In genomic region chr13:37889102-37889501, GRCh38 we compare ENCODE assay signal across 21 cellular contexts. TPM values are rescaled to one million over a fixed set of nuclear protein-coding genes. Genes with fewer than 3 reads are reported as not detected.
A peak's percentile ranks its signal among the peaks of the same experiment; 100 is the strongest.
DNase-seq lines count a peak whose midpoint lies in the region; ATAC-seq and TF ChIP-seq lines count a peak whose summit lies in the region.
"Had no signal": no experiment of that assay in that cellular context is flagged by ENCODE, and none has a peak within 500 bp of the region (broad histone marks: within the 10 kb centered on the region; RNA-seq: fewer than 3 reads in every experiment).

No MANE protein-coding gene starts in this region.

- no peaks in the 10 kb centered on the region for H3K9me3 Mint-ChIP-seq in HFFc6
- H3K9me3 Mint-ChIP-seq: dendritic cell treated with granulocyte-macrophage colony-stimulating factor and Interleukin-4, amounts not matched to agents 40 ng/mL and 50 ng/mL, for 4 days had no signal

- no peaks in the 10 kb centered on the region for H4K20me1 ChIP-seq in PC-3 (ENCODE audit: low read length)

- intact Hi-C loops in PC-3 (cut with micrococcal nuclease) (no loop called here), lower leg skin (cut with DNase I; ENCODE audit: low total_unique reads) (no loop called here), left cardiac atrium (cut with DNase I) (no loop called here)

- no peaks in the 10 kb centered on the region for H3K4me1 ChIP-seq in PC-3 (ENCODE audit: insufficient read depth, low read length)
- H3K4me1 ChIP-seq in duodenal mucosa (ENCODE audit: control insufficient read depth in 1 of 2, insufficient read depth in 2 of 2, low read length in 2 of 2), result peaks cover 0 to 18% of the 10 kb centered on the region in 2 donors
- H3K4me1 ChIP-seq in skeletal muscle satellite cell (ENCODE audit: control insufficient read depth, insufficient read depth, low read length), result peaks cover 10% of the 10 kb centered on the region
- H3K4me1 ChIP-seq: BE2C had no signal

- no peak overlapping the region for H2AFZ ChIP-seq in PC-3 (ENCODE audit: low read length)

- POLR2A ChIA-PET in PC-3 (lab: Charles Lee; ENCODE audit: unreplicated experiment), result no interaction called here

- peak overlapping the region; percentile 53; the same call in 1 of the 2 replicates for H3K27ac Mint-ChIP-seq in HFFc6
- H3K27ac Mint-ChIP-seq: dendritic cell treated with granulocyte-macrophage colony-stimulating factor and Interleukin-4, amounts not matched to agents 40 ng/mL and 50 ng/mL, for 4 days; naive B cell had no signal

- H3K4me1 Mint-ChIP-seq in HFFc6 (ENCODE audit: low read depth), result peaks cover 25% of the 10 kb centered on the region
- H3K4me1 Mint-ChIP-seq: naive B cell had no signal

- ATAC-seq in PC-3 (no peak), left cardiac atrium (no peak)

- H3K9me3 ChIP-seq in PC-3 (ENCODE audit: low read length) (no peaks in the 10 kb centered on the region), duodenal mucosa (ENCODE audit: control insufficient read depth in 1 of 2, low read length in 2 of 2) (no peaks in the 10 kb centered on the region), skeletal muscle satellite cell (replicated peaks; ENCODE audit: low read length) (no peaks in the 10 kb centered on the region)
- H3K9me3 ChIP-seq: ascending aorta, BE2C had no signal

- H3K9ac ChIP-seq in PC-3 (ENCODE audit: low read length), result no peak overlapping the region
- no peak overlapping the region for H3K9ac ChIP-seq in duodenal mucosa (ENCODE audit: low read depth in 1 of 2, low read length in 2 of 2)
- H3K9ac ChIP-seq in skeletal muscle satellite cell (ENCODE audit: low read depth, low read length), result no peak overlapping the region

- BruUV-seq in PC-3 (replicated peaks; lab: Mats Ljungman, UMichigan), result no TSS peak

- H3K27me3 ChIP-seq in PC-3 (ENCODE audit: low read length) (peaks cover 47% of the 10 kb centered on the region), duodenal mucosa (ENCODE audit: control insufficient read depth in 1 of 2, insufficient read depth in 2 of 2, low read length in 2 of 2) (no peaks in the 10 kb centered on the region), skeletal muscle satellite cell (ENCODE audit: control insufficient read depth, insufficient read depth, low read length) (no peaks in the 10 kb centered on the region)
- H3K27me3 ChIP-seq: ascending aorta, BE2C had no signal

- CTCF ChIA-PET in PC-3 (lab: Charles Lee), result no interaction called here

- peak overlapping the region; percentile 69; the same call in 1 of the 2 replicates for H3K4me3 Mint-ChIP-seq in HFFc6
- H3K4me3 Mint-ChIP-seq: dendritic cell treated with granulocyte-macrophage colony-stimulating factor and Interleukin-4, amounts not matched to agents 40 ng/mL and 50 ng/mL, for 4 days; naive B cell had no signal

- no peaks in the 10 kb centered on the region for H3K27me3 Mint-ChIP-seq in HFFc6 (ENCODE audit: insufficient read depth)
- H3K27me3 Mint-ChIP-seq: dendritic cell treated with granulocyte-macrophage colony-stimulating factor and Interleukin-4, amounts not matched to agents 40 ng/mL and 50 ng/mL, for 4 days; naive B cell had no signal

- TF ChIP-seq POLR2A in lower leg skin (IDR thresholded peaks at IDR 0.05), result no peak

- DNase-seq in HFFc6 (no peak), PC-3 (no peak), lower leg skin (ENCODE audit: low spot score in 2 of 2) (no peak), left cardiac atrium (no peak), NCI-H128 (lab: John Stamatoyannopoulos, UW; ENCODE audit: unreplicated experiment) (no peak), NCI-H1694 (lab: John Stamatoyannopoulos, UW) (no peak)
- DNase-seq: activated naive CD4-positive, alpha-beta T cell treated with Interleukin-2 at 50 U/mL for 16 hours; activated T-cell treated with anti-CD3 and anti-CD28 coated beads for 4 hours; BE2C; head of caudate nucleus; naive B cell; NCI-H2029; NCI-H446; NK-92 treated with Interleukin-12 subunit alpha and Interleukin-12 subunit beta, amount 100 ng/mL, for 24 hours; stimulated activated CD4-positive, alpha-beta T cell treated with anti-CD3 and anti-CD28 coated beads, Interleukin-4, amount 100 ng/mL, for 1 hour had no signal

- no peaks in the 10 kb centered on the region for H3K79me2 ChIP-seq in PC-3 (ENCODE audit: low read length)

- TF ChIP-seq CTCF in HFFc6 (IDR thresholded peaks at IDR 0.05), result no peak
- no peak for TF ChIP-seq CTCF in PC-3 (conservative IDR thresholded peaks at IDR 0.05; ENCODE audit: low read depth, low read length)
- TF ChIP-seq CTCF in lower leg skin (IDR thresholded peaks at IDR 0.05), result no peak

- H3K36me3 ChIP-seq in PC-3 (ENCODE audit: low read depth, low read length), result no peaks in the 10 kb centered on the region
- no peaks in the 10 kb centered on the region for H3K36me3 ChIP-seq in duodenal mucosa (ENCODE audit: control insufficient read depth in 1 of 2, insufficient read depth in 2 of 2, low read length in 2 of 2)
- no peaks in the 10 kb centered on the region for H3K36me3 ChIP-seq in skeletal muscle satellite cell (ENCODE audit: insufficient read depth, low read length)
- H3K36me3 ChIP-seq: ascending aorta, BE2C had no signal

- H3K4me2 ChIP-seq in PC-3 (ENCODE audit: low read length) (peak overlapping the region; percentile 46; the same call in 1 of the 2 replicates), skeletal muscle satellite cell (ENCODE audit: low read length) (peak overlapping the region; percentile 38)

- no peaks in the 10 kb centered on the region for H3K9me2 ChIP-seq in PC-3 (replicated peaks; ENCODE audit: low read length)

- 74 to 78% methylated on average over 2 of the region's 2 CpGs for WGBS in lower leg skin, 2 donors

- H3F3A ChIP-seq in PC-3 (ENCODE audit: low read length, unreplicated experiment), result no peaks in the 10 kb centered on the region

- H3K27ac ChIP-seq in PC-3 (ENCODE audit: low read length) (no peak overlapping the region), duodenal mucosa (ENCODE audit: low read depth, low read length) (no peak overlapping the region)
- H3K27ac ChIP-seq: ascending aorta had no signal

- H3K4me3 ChIP-seq in PC-3 (ENCODE audit: low read length) (no peak overlapping the region), duodenal mucosa (ENCODE audit: low read depth in 1 of 2, low read length in 2 of 2) (peak overlapping the region; percentile 7 to 23), skeletal muscle satellite cell (ENCODE audit: low read length) (no peak overlapping the region), lower leg skin (ENCODE audit: low read depth, poor library complexity, severe bottlenecking) (no peak overlapping the region)
- H3K4me3 ChIP-seq: lung had no signal

- H3K36me3 Mint-ChIP-seq in HFFc6 (ENCODE audit: low read depth), result no peaks in the 10 kb centered on the region
- H3K36me3 Mint-ChIP-seq: naive B cell had no signal

RNA-seq across cellular contexts. Expression of gene TRPC4, which starts 19.5 kb away (rescaled TPM):
- total RNA-seq in HFFc6 (2021; fragmentation: NEBNext Ultra II Directional; extraction: Animal tissue kit (Norgen Biotek cat#: 25700)), result 10 to 100 TPM; 14.3 to 17.5 (median 15.4) TPM
- total RNA-seq in PC-3 (2014; rRNA removed) (0.22 TPM in 1 of 2 replicates, not detected in the other), lower leg skin (under 1 TPM in 1 of 4 donors, not detected in 3; 0.39 TPM), left cardiac atrium (1 to 10 TPM; 1.3 to 1.4 TPM)
- 0.76 and 0.87 TPM in 2 replicates for total RNA-seq in skeletal muscle satellite cell (2012; rRNA removed)
- total RNA-seq: G401 had no signal

Comparison
In these comparisons a context has a peak if more than half of its experiments do, and no peak if none do; other contexts are left out.
1. H3K4me3 ChIP-seq: peak in duodenal mucosa (2 of 2); none in PC-3 (single experiment), skeletal muscle satellite cell (single experiment) and lower leg skin (single experiment).
2. RNA of gene TRPC4, which starts 19.5 kb away (total RNA-seq): 14.3 to 17.5 TPM in HFFc6; 1.3 to 1.4 TPM in left cardiac atrium, 0.22 TPM in PC-3 and 0.39 TPM in lower leg skin; every median in the first group is over 4 times any median in the second.